In the genomic region with DNA sequence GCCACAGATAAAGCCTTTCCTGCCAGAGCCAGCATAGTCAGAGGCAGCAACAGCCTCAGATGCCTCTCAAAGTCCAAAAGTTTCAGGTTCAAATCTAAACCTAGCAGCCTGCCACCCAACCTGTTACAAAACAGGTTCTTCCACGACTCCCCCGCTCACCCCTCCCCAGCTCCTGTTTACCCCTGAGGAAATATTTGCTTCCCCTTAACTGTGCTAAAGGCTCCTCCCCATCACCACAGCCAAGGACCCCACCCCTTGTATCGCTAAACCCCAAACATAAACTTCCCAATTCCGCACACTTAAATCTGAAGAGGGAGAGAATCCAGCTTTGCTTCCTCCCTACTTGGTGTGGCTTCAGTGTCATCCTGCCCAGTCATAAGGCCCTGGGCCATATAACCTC, we compare ENCODE assay signal across 1 cellular context.
TF ChIP-seq lines count a peak whose summit lies in the region.

No MANE protein-coding gene starts in this region.

TF ChIP-seq in HepG2, 621 proteins besides CTCF, POLR2A, EP300 and RAD21 (continued from another document and continues in another):
- TF ChIP-seq, protein P1, sequence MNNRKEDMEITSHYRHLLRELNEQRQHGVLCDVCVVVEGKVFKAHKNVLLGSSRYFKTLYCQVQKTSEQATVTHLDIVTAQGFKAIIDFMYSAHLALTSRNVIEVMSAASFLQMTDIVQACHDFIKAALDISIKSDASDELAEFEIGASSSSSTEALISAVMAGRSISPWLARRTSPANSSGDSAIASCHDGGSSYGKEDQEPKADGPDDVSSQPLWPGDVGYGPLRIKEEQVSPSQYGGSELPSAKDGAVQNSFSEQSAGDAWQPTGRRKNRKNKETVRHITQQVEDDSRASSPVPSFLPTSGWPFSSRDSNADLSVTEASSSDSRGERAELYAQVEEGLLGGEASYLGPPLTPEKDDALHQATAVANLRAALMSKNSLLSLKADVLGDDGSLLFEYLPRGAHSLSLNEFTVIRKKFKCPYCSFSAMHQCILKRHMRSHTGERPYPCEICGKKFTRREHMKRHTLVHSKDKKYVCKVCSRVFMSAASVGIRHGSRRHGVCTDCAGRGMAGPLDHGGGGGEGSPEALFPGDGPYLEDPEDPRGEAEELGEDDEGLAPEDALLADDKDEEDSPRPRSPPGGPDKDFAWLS (CRISPR knock-in tag; IDR thresholded peaks at IDR 0.05; ENCODE audit: borderline replicate concordance), result no peak
- TF ChIP-seq, protein P2, sequence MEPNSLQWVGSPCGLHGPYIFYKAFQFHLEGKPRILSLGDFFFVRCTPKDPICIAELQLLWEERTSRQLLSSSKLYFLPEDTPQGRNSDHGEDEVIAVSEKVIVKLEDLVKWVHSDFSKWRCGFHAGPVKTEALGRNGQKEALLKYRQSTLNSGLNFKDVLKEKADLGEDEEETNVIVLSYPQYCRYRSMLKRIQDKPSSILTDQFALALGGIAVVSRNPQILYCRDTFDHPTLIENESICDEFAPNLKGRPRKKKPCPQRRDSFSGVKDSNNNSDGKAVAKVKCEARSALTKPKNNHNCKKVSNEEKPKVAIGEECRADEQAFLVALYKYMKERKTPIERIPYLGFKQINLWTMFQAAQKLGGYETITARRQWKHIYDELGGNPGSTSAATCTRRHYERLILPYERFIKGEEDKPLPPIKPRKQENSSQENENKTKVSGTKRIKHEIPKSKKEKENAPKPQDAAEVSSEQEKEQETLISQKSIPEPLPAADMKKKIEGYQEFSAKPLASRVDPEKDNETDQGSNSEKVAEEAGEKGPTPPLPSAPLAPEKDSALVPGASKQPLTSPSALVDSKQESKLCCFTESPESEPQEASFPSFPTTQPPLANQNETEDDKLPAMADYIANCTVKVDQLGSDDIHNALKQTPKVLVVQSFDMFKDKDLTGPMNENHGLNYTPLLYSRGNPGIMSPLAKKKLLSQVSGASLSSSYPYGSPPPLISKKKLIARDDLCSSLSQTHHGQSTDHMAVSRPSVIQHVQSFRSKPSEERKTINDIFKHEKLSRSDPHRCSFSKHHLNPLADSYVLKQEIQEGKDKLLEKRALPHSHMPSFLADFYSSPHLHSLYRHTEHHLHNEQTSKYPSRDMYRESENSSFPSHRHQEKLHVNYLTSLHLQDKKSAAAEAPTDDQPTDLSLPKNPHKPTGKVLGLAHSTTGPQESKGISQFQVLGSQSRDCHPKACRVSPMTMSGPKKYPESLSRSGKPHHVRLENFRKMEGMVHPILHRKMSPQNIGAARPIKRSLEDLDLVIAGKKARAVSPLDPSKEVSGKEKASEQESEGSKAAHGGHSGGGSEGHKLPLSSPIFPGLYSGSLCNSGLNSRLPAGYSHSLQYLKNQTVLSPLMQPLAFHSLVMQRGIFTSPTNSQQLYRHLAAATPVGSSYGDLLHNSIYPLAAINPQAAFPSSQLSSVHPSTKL (CRISPR knock-in tag; IDR thresholded peaks at IDR 0.05), result peak; percentile 32; the same call in 1 of the 2 replicates
- TF ChIP-seq, protein P3, sequence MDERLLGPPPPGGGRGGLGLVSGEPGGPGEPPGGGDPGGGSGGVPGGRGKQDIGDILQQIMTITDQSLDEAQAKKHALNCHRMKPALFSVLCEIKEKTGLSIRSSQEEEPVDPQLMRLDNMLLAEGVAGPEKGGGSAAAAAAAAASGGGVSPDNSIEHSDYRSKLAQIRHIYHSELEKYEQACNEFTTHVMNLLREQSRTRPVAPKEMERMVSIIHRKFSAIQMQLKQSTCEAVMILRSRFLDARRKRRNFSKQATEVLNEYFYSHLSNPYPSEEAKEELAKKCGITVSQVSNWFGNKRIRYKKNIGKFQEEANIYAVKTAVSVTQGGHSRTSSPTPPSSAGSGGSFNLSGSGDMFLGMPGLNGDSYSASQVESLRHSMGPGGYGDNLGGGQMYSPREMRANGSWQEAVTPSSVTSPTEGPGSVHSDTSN (CRISPR knock-in tag; IDR thresholded peaks at IDR 0.05), result no peak
- TF ChIP-seq ZNF703 (CRISPR knock-in tag; IDR thresholded peaks at IDR 0.05; ENCODE audit: borderline replicate concordance) (no peak), CEBPG (CRISPR knock-in tag; IDR thresholded peaks at IDR 0.05) (peak; percentile 34; the same call in 1 of the 2 replicates), HNRNPUL1 (IDR thresholded peaks at IDR 0.05; ENCODE audit: low read depth, low read length) (no peak), PPARG (CRISPR knock-in tag; conservative IDR thresholded peaks at IDR 0.05) (0 out of 2 replicates have a peak, but pooled peaks have one; percentile 19), MZF1 (CRISPR knock-in tag; IDR thresholded peaks at IDR 0.05; ENCODE audit: borderline replicate concordance) (no peak), ZBTB1 (CRISPR knock-in tag; IDR thresholded peaks at IDR 0.05; ENCODE audit: borderline replicate concordance) (no peak), ZNF605 (CRISPR knock-in tag; IDR thresholded peaks at IDR 0.05) (peak; percentile 68; the same call in 1 of the 2 replicates), ZNF616 (CRISPR knock-in tag; IDR thresholded peaks at IDR 0.05; ENCODE audit: low read depth) (no peak), ZNF83 (CRISPR knock-in tag; IDR thresholded peaks at IDR 0.05; ENCODE audit: borderline replicate concordance) (no peak), RXRB (CRISPR knock-in tag; IDR thresholded peaks at IDR 0.05; ENCODE audit: borderline replicate concordance) (peak; percentile 43; the same call in 1 of the 2 replicates), RBFOX2 (IDR thresholded peaks at IDR 0.05; ENCODE audit: low read depth, low read length) (no peak), POLR2G (IDR thresholded peaks at IDR 0.05; ENCODE audit: low read depth, low read length) (peak; percentile 49), ZNF33A (CRISPR knock-in tag; IDR thresholded peaks at IDR 0.05; ENCODE audit: borderline replicate concordance) (no peak), LCORL (IDR thresholded peaks at IDR 0.05) (no peak), LCORL (CRISPR knock-in tag; IDR thresholded peaks at IDR 0.05) (no peak; the same call in 1 of the 2 replicates), DPF2 (CRISPR knock-in tag; IDR thresholded peaks at IDR 0.05; ENCODE audit: borderline replicate concordance, low read depth) (no peak), ZNF878 (CRISPR knock-in tag; IDR thresholded peaks at IDR 0.05) (0 out of 2 replicates have a peak, but pooled peaks have one; percentile 39), NCOA1 (CRISPR knock-in tag; IDR thresholded peaks at IDR 0.05) (no peak), NCOR1 (IDR thresholded peaks at IDR 0.05; ENCODE audit: borderline replicate concordance, low read length) (peak; percentile 41; the same call in 1 of the 2 replicates), ZNF781 (CRISPR knock-in tag; IDR thresholded peaks at IDR 0.05; ENCODE audit: borderline replicate concordance, not compliant biosample characterization) (no peak)
- TF ChIP-seq, protein P4, sequence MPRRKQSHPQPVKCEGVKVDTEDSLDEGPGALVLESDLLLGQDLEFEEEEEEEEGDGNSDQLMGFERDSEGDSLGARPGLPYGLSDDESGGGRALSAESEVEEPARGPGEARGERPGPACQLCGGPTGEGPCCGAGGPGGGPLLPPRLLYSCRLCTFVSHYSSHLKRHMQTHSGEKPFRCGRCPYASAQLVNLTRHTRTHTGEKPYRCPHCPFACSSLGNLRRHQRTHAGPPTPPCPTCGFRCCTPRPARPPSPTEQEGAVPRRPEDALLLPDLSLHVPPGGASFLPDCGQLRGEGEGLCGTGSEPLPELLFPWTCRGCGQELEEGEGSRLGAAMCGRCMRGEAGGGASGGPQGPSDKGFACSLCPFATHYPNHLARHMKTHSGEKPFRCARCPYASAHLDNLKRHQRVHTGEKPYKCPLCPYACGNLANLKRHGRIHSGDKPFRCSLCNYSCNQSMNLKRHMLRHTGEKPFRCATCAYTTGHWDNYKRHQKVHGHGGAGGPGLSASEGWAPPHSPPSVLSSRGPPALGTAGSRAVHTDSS (CRISPR knock-in tag; conservative IDR thresholded peaks at IDR 0.05), result no peak
- TF ChIP-seq, protein P5, sequence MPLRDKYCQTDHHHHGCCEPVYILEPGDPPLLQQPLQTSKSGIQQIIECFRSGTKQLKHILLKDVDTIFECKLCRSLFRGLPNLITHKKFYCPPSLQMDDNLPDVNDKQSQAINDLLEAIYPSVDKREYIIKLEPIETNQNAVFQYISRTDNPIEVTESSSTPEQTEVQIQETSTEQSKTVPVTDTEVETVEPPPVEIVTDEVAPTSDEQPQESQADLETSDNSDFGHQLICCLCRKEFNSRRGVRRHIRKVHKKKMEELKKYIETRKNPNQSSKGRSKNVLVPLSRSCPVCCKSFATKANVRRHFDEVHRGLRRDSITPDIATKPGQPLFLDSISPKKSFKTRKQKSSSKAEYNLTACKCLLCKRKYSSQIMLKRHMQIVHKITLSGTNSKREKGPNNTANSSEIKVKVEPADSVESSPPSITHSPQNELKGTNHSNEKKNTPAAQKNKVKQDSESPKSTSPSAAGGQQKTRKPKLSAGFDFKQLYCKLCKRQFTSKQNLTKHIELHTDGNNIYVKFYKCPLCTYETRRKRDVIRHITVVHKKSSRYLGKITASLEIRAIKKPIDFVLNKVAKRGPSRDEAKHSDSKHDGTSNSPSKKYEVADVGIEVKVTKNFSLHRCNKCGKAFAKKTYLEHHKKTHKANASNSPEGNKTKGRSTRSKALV (CRISPR knock-in tag; IDR thresholded peaks at IDR 0.05), result no peak
- TF ChIP-seq, protein P6, sequence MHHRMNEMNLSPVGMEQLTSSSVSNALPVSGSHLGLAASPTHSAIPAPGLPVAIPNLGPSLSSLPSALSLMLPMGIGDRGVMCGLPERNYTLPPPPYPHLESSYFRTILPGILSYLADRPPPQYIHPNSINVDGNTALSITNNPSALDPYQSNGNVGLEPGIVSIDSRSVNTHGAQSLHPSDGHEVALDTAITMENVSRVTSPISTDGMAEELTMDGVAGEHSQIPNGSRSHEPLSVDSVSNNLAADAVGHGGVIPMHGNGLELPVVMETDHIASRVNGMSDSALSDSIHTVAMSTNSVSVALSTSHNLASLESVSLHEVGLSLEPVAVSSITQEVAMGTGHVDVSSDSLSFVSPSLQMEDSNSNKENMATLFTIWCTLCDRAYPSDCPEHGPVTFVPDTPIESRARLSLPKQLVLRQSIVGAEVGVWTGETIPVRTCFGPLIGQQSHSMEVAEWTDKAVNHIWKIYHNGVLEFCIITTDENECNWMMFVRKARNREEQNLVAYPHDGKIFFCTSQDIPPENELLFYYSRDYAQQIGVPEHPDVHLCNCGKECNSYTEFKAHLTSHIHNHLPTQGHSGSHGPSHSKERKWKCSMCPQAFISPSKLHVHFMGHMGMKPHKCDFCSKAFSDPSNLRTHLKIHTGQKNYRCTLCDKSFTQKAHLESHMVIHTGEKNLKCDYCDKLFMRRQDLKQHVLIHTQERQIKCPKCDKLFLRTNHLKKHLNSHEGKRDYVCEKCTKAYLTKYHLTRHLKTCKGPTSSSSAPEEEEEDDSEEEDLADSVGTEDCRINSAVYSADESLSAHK (CRISPR knock-in tag; IDR thresholded peaks at IDR 0.05; ENCODE audit: borderline replicate concordance), result no peak
- TF ChIP-seq, protein P7, sequence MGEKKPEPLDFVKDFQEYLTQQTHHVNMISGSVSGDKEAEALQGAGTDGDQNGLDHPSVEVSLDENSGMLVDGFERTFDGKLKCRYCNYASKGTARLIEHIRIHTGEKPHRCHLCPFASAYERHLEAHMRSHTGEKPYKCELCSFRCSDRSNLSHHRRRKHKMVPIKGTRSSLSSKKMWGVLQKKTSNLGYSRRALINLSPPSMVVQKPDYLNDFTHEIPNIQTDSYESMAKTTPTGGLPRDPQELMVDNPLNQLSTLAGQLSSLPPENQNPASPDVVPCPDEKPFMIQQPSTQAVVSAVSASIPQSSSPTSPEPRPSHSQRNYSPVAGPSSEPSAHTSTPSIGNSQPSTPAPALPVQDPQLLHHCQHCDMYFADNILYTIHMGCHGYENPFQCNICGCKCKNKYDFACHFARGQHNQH (CRISPR knock-in tag; IDR thresholded peaks at IDR 0.05), result 0 out of 2 replicates have a peak, but pooled peaks have one; percentile 11
- TF ChIP-seq, protein P8, sequence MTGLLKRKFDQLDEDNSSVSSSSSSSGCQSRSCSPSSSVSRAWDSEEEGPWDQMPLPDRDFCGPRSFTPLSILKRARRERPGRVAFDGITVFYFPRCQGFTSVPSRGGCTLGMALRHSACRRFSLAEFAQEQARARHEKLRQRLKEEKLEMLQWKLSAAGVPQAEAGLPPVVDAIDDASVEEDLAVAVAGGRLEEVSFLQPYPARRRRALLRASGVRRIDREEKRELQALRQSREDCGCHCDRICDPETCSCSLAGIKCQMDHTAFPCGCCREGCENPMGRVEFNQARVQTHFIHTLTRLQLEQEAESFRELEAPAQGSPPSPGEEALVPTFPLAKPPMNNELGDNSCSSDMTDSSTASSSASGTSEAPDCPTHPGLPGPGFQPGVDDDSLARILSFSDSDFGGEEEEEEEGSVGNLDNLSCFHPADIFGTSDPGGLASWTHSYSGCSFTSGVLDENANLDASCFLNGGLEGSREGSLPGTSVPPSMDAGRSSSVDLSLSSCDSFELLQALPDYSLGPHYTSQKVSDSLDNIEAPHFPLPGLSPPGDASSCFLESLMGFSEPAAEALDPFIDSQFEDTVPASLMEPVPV (CRISPR knock-in tag; IDR thresholded peaks at IDR 0.05), result no peak
- TF ChIP-seq, protein P9, sequence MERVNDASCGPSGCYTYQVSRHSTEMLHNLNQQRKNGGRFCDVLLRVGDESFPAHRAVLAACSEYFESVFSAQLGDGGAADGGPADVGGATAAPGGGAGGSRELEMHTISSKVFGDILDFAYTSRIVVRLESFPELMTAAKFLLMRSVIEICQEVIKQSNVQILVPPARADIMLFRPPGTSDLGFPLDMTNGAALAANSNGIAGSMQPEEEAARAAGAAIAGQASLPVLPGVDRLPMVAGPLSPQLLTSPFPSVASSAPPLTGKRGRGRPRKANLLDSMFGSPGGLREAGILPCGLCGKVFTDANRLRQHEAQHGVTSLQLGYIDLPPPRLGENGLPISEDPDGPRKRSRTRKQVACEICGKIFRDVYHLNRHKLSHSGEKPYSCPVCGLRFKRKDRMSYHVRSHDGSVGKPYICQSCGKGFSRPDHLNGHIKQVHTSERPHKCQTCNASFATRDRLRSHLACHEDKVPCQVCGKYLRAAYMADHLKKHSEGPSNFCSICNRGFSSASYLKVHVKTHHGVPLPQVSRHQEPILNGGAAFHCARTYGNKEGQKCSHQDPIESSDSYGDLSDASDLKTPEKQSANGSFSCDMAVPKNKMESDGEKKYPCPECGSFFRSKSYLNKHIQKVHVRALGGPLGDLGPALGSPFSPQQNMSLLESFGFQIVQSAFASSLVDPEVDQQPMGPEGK (CRISPR knock-in tag; IDR thresholded peaks at IDR 0.05), result peak; percentile 72
- TF ChIP-seq, protein P10, sequence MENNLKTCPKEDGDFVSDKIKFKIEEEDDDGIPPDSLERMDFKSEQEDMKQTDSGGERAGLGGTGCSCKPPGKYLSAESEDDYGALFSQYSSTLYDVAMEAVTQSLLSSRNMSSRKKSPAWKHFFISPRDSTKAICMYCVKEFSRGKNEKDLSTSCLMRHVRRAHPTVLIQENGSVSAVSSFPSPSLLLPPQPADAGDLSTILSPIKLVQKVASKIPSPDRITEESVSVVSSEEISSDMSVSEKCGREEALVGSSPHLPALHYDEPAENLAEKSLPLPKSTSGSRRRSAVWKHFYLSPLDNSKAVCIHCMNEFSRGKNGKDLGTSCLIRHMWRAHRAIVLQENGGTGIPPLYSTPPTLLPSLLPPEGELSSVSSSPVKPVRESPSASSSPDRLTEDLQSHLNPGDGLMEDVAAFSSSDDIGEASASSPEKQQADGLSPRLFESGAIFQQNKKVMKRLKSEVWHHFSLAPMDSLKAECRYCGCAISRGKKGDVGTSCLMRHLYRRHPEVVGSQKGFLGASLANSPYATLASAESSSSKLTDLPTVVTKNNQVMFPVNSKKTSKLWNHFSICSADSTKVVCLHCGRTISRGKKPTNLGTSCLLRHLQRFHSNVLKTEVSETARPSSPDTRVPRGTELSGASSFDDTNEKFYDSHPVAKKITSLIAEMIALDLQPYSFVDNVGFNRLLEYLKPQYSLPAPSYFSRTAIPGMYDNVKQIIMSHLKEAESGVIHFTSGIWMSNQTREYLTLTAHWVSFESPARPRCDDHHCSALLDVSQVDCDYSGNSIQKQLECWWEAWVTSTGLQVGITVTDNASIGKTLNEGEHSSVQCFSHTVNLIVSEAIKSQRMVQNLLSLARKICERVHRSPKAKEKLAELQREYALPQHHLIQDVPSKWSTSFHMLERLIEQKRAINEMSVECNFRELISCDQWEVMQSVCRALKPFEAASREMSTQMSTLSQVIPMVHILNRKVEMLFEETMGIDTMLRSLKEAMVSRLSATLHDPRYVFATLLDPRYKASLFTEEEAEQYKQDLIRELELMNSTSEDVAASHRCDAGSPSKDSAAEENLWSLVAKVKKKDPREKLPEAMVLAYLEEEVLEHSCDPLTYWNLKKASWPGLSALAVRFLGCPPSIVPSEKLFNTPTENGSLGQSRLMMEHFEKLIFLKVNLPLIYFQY (CRISPR knock-in tag; IDR thresholded peaks at IDR 0.05; ENCODE audit: borderline replicate concordance), result no peak
